9 cellular contexts compared by ENCODE assay signal in the genomic region with DNA sequence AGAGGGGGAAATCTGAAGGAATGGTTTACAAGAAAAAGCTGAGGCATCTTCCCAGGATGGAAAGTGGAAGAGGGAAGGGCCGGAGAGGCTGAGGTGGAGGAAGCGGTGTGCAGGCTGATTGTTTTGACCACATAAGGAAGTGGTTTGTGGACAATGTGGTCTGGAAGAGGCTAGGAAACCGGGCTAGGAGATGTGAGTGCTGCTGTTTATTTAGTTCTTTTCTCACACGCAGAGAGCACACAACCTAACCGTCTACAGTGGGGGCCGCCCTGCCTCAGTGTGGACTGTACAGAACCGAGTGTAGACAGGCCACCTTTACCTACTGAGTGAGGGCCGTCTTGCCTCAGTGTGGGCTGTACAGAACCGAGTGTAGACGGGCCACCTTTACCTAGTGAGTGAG.
DNase-seq lines count a peak whose midpoint lies in the region; ATAC-seq and TF ChIP-seq lines count a peak whose summit lies in the region.
"Had no signal": no experiment of that assay in that cellular context is flagged by ENCODE, and none has a peak within 500 bp of the region (broad histone marks: within the 10 kb centered on the region; RNA-seq: fewer than 3 reads in every experiment).

No MANE protein-coding gene starts in this region.

- peak overlapping the region in 4 of 11 experiments; percentile 10 to 28 (median 16); a peak in 3 of 22 replicates for H3K27ac ChIP-seq in BLaER1 treated with 17β-estradiol and CSF1 and Interleukin-3, amounts not matched to agents 10 nM and 100 nM

- DNase-seq in HT1080 (ENCODE audit: low read depth) (peak; percentile 81), UCSD-AML1 (lab: John Stamatoyannopoulos, UW; ENCODE audit: unreplicated experiment) (peak; percentile 68), islet precursor cell (peak; percentile 36), NCI-H748 treated with DMSO at 0.1 percent for 48 hours (lab: John Stamatoyannopoulos, UW) (no peak)
- DNase-seq: NCI-H446 had no signal

- peaks cover 5 to 14% (median 9%) of the 10 kb centered on the region in 11 experiments; a peak in 17 of 22 replicates for H3K9me3 ChIP-seq in BLaER1 treated with 17β-estradiol and CSF1 and Interleukin-3, amounts not matched to agents 10 nM and 100 nM (replicated peaks in 1 of 11)

- H3K4me3 ChIP-seq in BLaER1 treated with 17β-estradiol and CSF1 and Interleukin-3, amounts not matched to agents 10 nM and 100 nM: peak overlapping the region in 6 of 10 experiments; percentile 1 to 42 (median 34); a peak in 9 of 20 replicates

- peak overlapping the region in 4 of 11 experiments; percentile 6 to 53 (median 26); a peak in 4 of 22 replicates for H3K9ac ChIP-seq in BLaER1 treated with 17β-estradiol and CSF1 and Interleukin-3, amounts not matched to agents 10 nM and 100 nM

- peaks cover 0 to 100% (median 0%) of the 10 kb centered on the region in 11 experiments; a peak in 11 of 22 replicates for H3K27me3 ChIP-seq in BLaER1 treated with 17β-estradiol and CSF1 and Interleukin-3, amounts not matched to agents 10 nM and 100 nM

- H3K4me1 ChIP-seq in BLaER1 treated with 17β-estradiol and CSF1 and Interleukin-3, amounts not matched to agents 10 nM and 100 nM: peaks cover 78 to 100% (median 91%) of the 10 kb centered on the region in 10 experiments

- no peak for TF ChIP-seq POLR2A in GM18505 (IDR thresholded peaks at IDR 0.05; ENCODE audit: borderline replicate concordance, extremely low read depth, insufficient read depth, insufficient read length)

- H3K4me2 ChIP-seq in BLaER1 treated with 17β-estradiol and CSF1 and Interleukin-3, amounts not matched to agents 10 nM and 100 nM: peak overlapping the region; percentile 80 to 99 (median 93)

- no peaks in the 10 kb centered on the region for H3K36me3 ChIP-seq in BLaER1 treated with 17β-estradiol and CSF1 and Interleukin-3, amounts not matched to agents 10 nM and 100 nM

- ATAC-seq in GM18505 (IDR thresholded peaks at IDR 0.05; ENCODE audit: unreplicated experiment) (no peak), GM18519 (IDR thresholded peaks at IDR 0.05; ENCODE audit: low FRiP score, unreplicated experiment) (no peak), HG02938 (IDR thresholded peaks at IDR 0.05; ENCODE audit: unreplicated experiment) (no peak)

- H4K20me1 ChIP-seq in BLaER1 treated with 17β-estradiol and CSF1 and Interleukin-3, amounts not matched to agents 10 nM and 100 nM: peaks cover 0 to 49% (median 0%) of the 10 kb centered on the region in 11 experiments; a peak in 9 of 22 replicates
